Comparison of ENCODE assay signal across 23 cellular contexts in genomic region chr10:117996709-117997108, GRCh38.
"Had no signal": no experiment of that assay in that cellular context is flagged by ENCODE, and none has a peak within 500 bp of the region (broad histone marks: within the 10 kb centered on the region; RNA-seq: fewer than 3 reads in every experiment).

No MANE protein-coding gene starts in this region.

- DNase-seq: activated CD4-positive, alpha-beta T cell treated with anti-CD3 and anti-CD28 coated beads, Interleukin-2, amount 10 ng/mL, durations not matched to agents 24 days and 14 days; activated CD4-positive, alpha-beta T cell treated with anti-CD3 and anti-CD28 coated beads, Interleukin-2, amount 50 U/mL, for 48 hours; activated CD8-positive, alpha-beta T cell treated with anti-CD3 and anti-CD28 coated beads, Interleukin-2, amount 10 ng/mL, durations not matched to agents 7 days and 5 days; activated gamma-delta T cell treated with Interleukin-2 at 50 U/mL for 16 hours; activated naive CD4-positive, alpha-beta T cell treated with anti-CD3 and anti-CD28 coated beads for 36 hours; activated T-cell treated with anti-CD3 and anti-CD28 coated beads, Interleukin-2, amount 50 U/mL, for 24 hours; adrenal gland; body of pancreas; Kasumi-1; KG1; MG63; NCI-H1092; NCI-H1417 treated with DMSO at 0.1 percent for 48 hours; NCI-H1694 treated with DMSO at 0.1 percent for 48 hours; NCI-H2029; NCI-H2171 treated with DMSO at 0.1 percent for 48 hours; NCI-H345; NCI-H526 treated with DMSO at 0.1 percent for 48 hours; SHP77; SK-N-SH had no signal

- H3K27ac ChIP-seq: adrenal gland, body of pancreas, breast epithelium, coronary artery, SJSA1 had no signal

- H3K36me3 ChIP-seq: adrenal gland, breast epithelium, SJSA1 had no signal

- H3K9me3 ChIP-seq: body of pancreas, breast epithelium, MG63, SJSA1, SK-N-SH had no signal

- H3K4me3 ChIP-seq: adrenal gland, body of pancreas, breast epithelium, coronary artery, MG63, SJSA1 had no signal

- H3K4me1 ChIP-seq: adrenal gland, body of pancreas, breast epithelium, SJSA1 had no signal
